1 cellular context compared by ENCODE assay signal in the genomic region with DNA sequence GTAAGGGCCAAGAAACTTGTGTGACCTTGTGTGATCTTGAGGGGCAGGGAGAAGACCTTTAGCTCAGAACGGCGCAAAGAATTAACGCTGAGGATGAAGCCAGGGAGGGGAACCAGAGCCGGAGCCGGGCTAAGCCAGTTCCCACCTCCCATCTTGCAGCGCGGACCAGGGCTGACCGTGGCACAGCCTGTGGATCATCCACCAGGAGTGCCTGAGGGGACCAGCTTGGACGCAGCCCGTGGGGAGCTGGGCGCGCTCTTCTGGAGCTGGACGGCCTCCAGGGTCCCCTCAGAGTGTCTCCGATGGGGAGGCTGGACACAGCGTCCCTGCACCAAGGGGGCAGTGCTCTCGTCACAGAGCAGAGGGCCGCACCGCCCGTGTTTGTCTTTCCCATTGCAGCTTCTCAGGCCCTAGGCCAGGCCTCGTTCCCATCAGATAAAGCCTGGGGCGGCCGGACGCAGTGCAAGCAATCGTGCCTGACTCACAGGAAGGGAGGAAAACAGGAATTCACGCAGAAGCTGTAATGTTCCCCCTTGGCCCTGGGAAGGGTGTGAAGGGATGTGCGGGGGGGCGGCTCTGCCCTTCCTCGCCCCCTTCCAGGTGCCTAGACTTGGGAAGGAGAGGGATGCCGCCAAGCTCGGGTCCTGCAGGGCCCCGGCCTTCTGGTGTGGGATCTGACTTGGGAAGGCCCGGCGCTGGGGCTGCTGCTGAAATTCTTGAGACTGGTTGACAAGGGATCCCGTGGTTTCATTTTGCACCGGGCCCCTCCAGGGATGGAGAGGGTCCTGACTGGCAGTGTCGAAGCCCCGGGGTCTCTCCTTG.
A peak's percentile ranks its signal among the peaks of the same experiment; 100 is the strongest.
TF ChIP-seq lines count a peak whose summit lies in the region.
"Not testable (repeated sequence)": the region's sequence is repeated elsewhere in the genome, so short reads cannot be mapped to it uniquely, and the experiment has no call there.

No MANE protein-coding gene starts in this region.

TF ChIP-seq in HepG2, 621 proteins besides CTCF, POLR2A, EP300 and RAD21 (continued from another document and continues in another):
- TF ChIP-seq IRF2 (CRISPR knock-in tag; IDR thresholded peaks at IDR 0.05), result 0 out of 2 replicates have a peak, but pooled peaks have one; percentile 28
- TF ChIP-seq ZNF292 (CRISPR knock-in tag; IDR thresholded peaks at IDR 0.05; ENCODE audit: borderline replicate concordance, low read depth), result peak; percentile 74
- 0 out of 2 replicates have a peak, but pooled peaks have one; percentile 46 for TF ChIP-seq ZNF276 (CRISPR knock-in tag; IDR thresholded peaks at IDR 0.05; ENCODE audit: low read depth)
- peak; percentile 55 for TF ChIP-seq POLR2G (IDR thresholded peaks at IDR 0.05; ENCODE audit: low read depth, low read length)
- TF ChIP-seq ZNF788 (CRISPR knock-in tag; IDR thresholded peaks at IDR 0.05; ENCODE audit: borderline replicate concordance), result peak; percentile 60; the same call in 1 of the 2 replicates
- TF ChIP-seq KAT7 (CRISPR knock-in tag; IDR thresholded peaks at IDR 0.05; ENCODE audit: borderline replicate concordance), result peak; percentile 37; the same call in 1 of the 2 replicates
- TF ChIP-seq KMT2A (CRISPR knock-in tag; IDR thresholded peaks at IDR 0.05), result peak; percentile 66; the same call in 1 of the 2 replicates
- TF ChIP-seq CBX5 (CRISPR knock-in tag; IDR thresholded peaks at IDR 0.05; ENCODE audit: borderline replicate concordance), result peak; percentile 59; the same call in 1 of the 2 replicates
- TF ChIP-seq, protein P1, sequence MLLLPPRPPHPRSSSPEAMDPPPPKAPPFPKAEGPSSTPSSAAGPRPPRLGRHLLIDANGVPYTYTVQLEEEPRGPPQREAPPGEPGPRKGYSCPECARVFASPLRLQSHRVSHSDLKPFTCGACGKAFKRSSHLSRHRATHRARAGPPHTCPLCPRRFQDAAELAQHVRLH (CRISPR knock-in tag; IDR thresholded peaks at IDR 0.05; ENCODE audit: borderline replicate concordance, low read depth), result peak; percentile 63; the same call in 1 of the 2 replicates
- peak; percentile 89 for TF ChIP-seq TP53 (CRISPR knock-in tag; conservative IDR thresholded peaks at IDR 0.05)
- TF ChIP-seq, protein P2, sequence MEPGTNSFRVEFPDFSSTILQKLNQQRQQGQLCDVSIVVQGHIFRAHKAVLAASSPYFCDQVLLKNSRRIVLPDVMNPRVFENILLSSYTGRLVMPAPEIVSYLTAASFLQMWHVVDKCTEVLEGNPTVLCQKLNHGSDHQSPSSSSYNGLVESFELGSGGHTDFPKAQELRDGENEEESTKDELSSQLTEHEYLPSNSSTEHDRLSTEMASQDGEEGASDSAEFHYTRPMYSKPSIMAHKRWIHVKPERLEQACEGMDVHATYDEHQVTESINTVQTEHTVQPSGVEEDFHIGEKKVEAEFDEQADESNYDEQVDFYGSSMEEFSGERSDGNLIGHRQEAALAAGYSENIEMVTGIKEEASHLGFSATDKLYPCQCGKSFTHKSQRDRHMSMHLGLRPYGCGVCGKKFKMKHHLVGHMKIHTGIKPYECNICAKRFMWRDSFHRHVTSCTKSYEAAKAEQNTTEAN (CRISPR knock-in tag; conservative IDR thresholded peaks at IDR 0.05), result peak; percentile 62; the same call in 1 of the 2 replicates
- peak; percentile 65; the same call in 1 of the 2 replicates for TF ChIP-seq MLX (CRISPR knock-in tag; IDR thresholded peaks at IDR 0.05)
- peak; percentile 64; the same call in 1 of the 2 replicates for TF ChIP-seq ZIK1 (CRISPR knock-in tag; IDR thresholded peaks at IDR 0.05; ENCODE audit: borderline replicate concordance, low read depth)
- not testable (repeated sequence) for TF ChIP-seq SOX13 (IDR thresholded peaks at IDR 0.05)
- TF ChIP-seq SOX13 (CRISPR knock-in tag; conservative IDR thresholded peaks at IDR 0.05 in 1 of 2, IDR thresholded peaks at IDR 0.05 in 1 of 2), result peak in 1 of 2 experiments; percentile 58; a peak in 1 of 4 replicates
- TF ChIP-seq ATF4 (CRISPR knock-in tag; IDR thresholded peaks at IDR 0.05), result 0 out of 4 replicates have a peak, but pooled peaks of 1 of the 2 experiments have one; percentile 27
- TF ChIP-seq ZNF768 (CRISPR knock-in tag; IDR thresholded peaks at IDR 0.05), result peak; percentile 74; the same call in 1 of the 2 replicates
- TF ChIP-seq ELF3 (CRISPR knock-in tag; IDR thresholded peaks at IDR 0.05), result peak; percentile 39
- TF ChIP-seq ZFX (CRISPR knock-in tag; IDR thresholded peaks at IDR 0.05; ENCODE audit: low read depth), result peak; percentile 82
- 0 out of 2 replicates have a peak, but pooled peaks have one; percentile 21 for TF ChIP-seq GATAD1 (CRISPR knock-in tag; IDR thresholded peaks at IDR 0.05)
- peak; percentile 80 for TF ChIP-seq ZNF274 (CRISPR knock-in tag; IDR thresholded peaks at IDR 0.05)
- TF ChIP-seq, protein P3, sequence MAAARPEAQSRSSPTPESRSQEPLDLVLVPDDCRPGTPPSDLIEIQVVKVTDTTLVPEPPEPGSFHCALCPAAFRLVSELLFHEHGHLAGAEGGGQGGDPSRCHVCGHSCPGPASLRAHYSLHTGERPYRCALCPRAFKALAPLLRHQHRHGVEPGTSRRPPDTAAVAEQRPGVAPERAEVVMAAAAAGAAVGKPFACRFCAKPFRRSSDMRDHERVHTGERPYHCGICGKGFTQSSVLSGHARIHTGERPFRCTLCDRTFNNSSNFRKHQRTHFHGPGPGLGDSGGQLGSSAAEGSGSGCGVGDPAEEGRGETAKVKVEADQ (CRISPR knock-in tag; IDR thresholded peaks at IDR 0.05; ENCODE audit: borderline replicate concordance), result 0 out of 2 replicates have a peak, but pooled peaks have one; percentile 64
- peak; percentile 64 for TF ChIP-seq FOXA3 (CRISPR knock-in tag; IDR thresholded peaks at IDR 0.05)
- TF ChIP-seq KLF11 (CRISPR knock-in tag; IDR thresholded peaks at IDR 0.05), result peak; percentile 63; the same call in 1 of the 2 replicates
- 0 out of 2 replicates have a peak, but pooled peaks have one; percentile 30 for TF ChIP-seq KDM1A (CRISPR knock-in tag; IDR thresholded peaks at IDR 0.05)
- TF ChIP-seq, protein P4, sequence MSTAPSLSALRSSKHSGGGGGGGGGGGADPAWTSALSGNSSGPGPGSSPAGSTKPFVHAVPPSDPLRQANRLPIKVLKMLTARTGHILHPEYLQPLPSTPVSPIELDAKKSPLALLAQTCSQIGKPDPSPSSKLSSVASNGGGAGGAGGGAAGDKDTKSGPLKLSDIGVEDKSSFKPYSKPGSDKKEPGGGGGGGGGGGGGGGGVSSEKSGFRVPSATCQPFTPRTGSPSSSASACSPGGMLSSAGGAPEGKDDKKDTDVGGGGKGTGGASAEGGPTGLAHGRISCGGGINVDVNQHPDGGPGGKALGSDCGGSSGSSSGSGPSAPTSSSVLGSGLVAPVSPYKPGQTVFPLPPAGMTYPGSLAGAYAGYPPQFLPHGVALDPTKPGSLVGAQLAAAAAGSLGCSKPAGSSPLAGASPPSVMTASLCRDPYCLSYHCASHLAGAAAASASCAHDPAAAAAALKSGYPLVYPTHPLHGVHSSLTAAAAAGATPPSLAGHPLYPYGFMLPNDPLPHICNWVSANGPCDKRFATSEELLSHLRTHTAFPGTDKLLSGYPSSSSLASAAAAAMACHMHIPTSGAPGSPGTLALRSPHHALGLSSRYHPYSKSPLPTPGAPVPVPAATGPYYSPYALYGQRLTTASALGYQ (CRISPR knock-in tag; IDR thresholded peaks at IDR 0.05), result peak; percentile 89; the same call in 1 of the 2 replicates
- TF ChIP-seq, protein P5, sequence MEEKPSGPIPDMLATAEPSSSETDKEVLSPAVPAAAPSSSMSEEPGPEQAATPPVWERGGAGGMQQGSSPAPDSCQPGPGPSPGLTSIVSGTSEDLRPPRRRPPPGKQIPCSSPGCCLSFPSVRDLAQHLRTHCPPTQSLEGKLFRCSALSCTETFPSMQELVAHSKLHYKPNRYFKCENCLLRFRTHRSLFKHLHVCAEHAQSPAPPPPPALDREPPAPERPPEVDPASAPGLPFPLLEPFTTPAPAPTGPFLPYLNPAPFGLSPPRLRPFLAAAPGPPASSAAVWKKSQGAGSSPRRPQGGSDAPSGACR (CRISPR knock-in tag; IDR thresholded peaks at IDR 0.05), result peak; percentile 64; the same call in 1 of the 2 replicates
- TF ChIP-seq AGO2 (optimal IDR thresholded peaks at IDR 0.05; ENCODE audit: low read depth, low read length), result peak; percentile 45
- TF ChIP-seq, protein P6, sequence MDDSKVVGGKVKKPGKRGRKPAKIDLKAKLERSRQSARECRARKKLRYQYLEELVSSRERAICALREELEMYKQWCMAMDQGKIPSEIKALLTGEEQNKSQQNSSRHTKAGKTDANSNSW (CRISPR knock-in tag; IDR thresholded peaks at IDR 0.05; ENCODE audit: borderline replicate concordance), result 0 out of 2 replicates have a peak, but pooled peaks have one; percentile 57
- TF ChIP-seq MEIS2 (CRISPR knock-in tag; IDR thresholded peaks at IDR 0.05), result peak; percentile 52; the same call in 1 of the 2 replicates
- TF ChIP-seq ZNF547 (CRISPR knock-in tag; IDR thresholded peaks at IDR 0.05), result peak; percentile 78
- TF ChIP-seq ZNF44 (CRISPR knock-in tag; IDR thresholded peaks at IDR 0.05), result 0 out of 2 replicates have a peak, but pooled peaks have one; percentile 23
- TF ChIP-seq, protein P7, sequence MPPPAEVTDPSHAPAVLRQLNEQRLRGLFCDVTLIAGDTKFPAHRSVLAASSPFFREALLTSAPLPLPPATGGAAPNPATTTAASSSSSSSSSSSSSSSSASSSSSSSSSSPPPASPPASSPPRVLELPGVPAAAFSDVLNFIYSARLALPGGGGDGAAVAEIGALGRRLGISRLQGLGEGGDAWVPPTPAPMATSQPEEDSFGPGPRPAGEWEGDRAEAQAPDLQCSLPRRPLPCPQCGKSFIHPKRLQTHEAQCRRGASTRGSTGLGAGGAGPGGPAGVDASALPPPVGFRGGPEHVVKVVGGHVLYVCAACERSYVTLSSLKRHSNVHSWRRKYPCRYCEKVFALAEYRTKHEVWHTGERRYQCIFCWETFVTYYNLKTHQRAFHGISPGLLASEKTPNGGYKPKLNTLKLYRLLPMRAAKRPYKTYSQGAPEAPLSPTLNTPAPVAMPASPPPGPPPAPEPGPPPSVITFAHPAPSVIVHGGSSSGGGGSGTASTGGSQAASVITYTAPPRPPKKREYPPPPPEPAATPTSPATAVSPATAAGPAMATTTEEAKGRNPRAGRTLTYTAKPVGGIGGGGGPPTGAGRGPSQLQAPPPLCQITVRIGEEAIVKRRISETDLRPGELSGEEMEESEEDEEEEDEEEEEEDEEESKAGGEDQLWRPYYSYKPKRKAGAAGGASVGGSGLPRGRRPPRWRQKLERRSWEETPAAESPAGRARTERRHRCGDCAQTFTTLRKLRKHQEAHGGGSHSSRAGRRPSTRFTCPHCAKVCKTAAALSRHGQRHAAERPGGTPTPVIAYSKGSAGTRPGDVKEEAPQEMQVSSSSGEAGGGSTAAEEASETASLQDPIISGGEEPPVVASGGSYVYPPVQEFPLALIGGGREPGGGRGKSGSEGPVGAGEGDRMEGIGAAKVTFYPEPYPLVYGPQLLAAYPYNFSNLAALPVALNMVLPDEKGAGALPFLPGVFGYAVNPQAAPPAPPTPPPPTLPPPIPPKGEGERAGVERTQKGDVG (CRISPR knock-in tag; IDR thresholded peaks at IDR 0.05; ENCODE audit: borderline replicate concordance), result 0 out of 2 replicates have a peak, but pooled peaks have one; percentile 61
- TF ChIP-seq MXD3 (CRISPR knock-in tag; IDR thresholded peaks at IDR 0.05), result peak; percentile 70; the same call in 1 of the 2 replicates
- 0 out of 2 replicates have a peak, but pooled peaks have one; percentile 42 for TF ChIP-seq SKIL (CRISPR knock-in tag; IDR thresholded peaks at IDR 0.05; ENCODE audit: borderline replicate concordance)
- TF ChIP-seq RBFOX2 (IDR thresholded peaks at IDR 0.05; ENCODE audit: low read depth, low read length), result peak; percentile 84
- TF ChIP-seq SMAD9 (CRISPR knock-in tag; IDR thresholded peaks at IDR 0.05), result peak; percentile 66; the same call in 1 of the 2 replicates
- peak; percentile 76; the same call in 1 of the 2 replicates for TF ChIP-seq ZBTB7B (CRISPR knock-in tag; IDR thresholded peaks at IDR 0.05)
- TF ChIP-seq KLF16 (CRISPR knock-in tag; IDR thresholded peaks at IDR 0.05), result peak in 1 of 2 experiments; percentile 54; a peak in 1 of 4 replicates
- TF ChIP-seq ZNF558 (CRISPR knock-in tag; IDR thresholded peaks at IDR 0.05; ENCODE audit: borderline replicate concordance), result peak; percentile 40; the same call in 1 of the 2 replicates
